Comparison of ENCODE assay signal across 8 cellular contexts in the genomic region with DNA sequence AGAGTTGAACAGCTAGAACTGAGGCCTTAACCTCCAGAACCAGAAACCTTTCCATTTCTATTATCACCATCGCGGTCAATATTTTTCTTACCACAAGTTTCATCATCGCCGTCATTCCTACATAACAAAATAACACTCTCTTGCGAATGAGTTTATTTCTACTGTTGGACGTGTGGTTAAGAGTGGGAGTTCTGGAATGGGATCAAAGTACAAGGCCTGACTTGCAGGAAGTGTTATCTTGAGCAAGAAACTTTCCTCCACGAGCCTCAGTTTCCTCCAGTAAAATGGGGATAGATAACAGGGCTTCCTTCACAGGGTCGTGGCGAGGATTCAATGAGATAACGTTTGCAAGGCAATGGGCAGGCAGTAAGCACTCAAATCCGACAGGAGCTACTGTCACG. TPM values are rescaled to one million over a fixed set of nuclear protein-coding genes. Genes with fewer than 3 reads are reported as not detected.
DNase-seq lines count a peak whose midpoint lies in the region; ATAC-seq and TF ChIP-seq lines count a peak whose summit lies in the region.

No MANE protein-coding gene starts in this region.

- H3K4me1 Mint-ChIP-seq in activated naive CD4-positive, alpha-beta T cell treated with anti-CD3 and anti-CD28 coated beads, Interleukin-2, amount 50 U/mL, for 24 hours: peaks cover 59% of the 10 kb centered on the region
- peaks cover 45% of the 10 kb centered on the region for H3K4me1 Mint-ChIP-seq in activated naive CD8-positive, alpha-beta T cell treated with anti-CD3 and anti-CD28 coated beads, Interleukin-2, amount 10 ng/mL, durations not matched to agents 7 days and 5 days

- DNase-seq in activated naive CD4-positive, alpha-beta T cell treated with anti-CD3 and anti-CD28 coated beads, Interleukin-2, amount 50 U/mL, for 16 hours: no peak
- no peak for DNase-seq in activated naive CD8-positive, alpha-beta T cell treated with anti-CD3 and anti-CD28 coated beads, Interleukin-2, amount 10 ng/mL, durations not matched to agents 7 days and 5 days
- DNase-seq in kidney epithelial cell (ENCODE audit: low read depth) (no peak), thyroid gland (no peak), HPDE6-E6E7 (ENCODE audit: extremely low spot score) (no peak), amygdala (lab: John Stamatoyannopoulos, UW) (no peak)
- DNase-seq in activated CD4-positive, CD25-positive, alpha-beta regulatory T cell (lab: John Stamatoyannopoulos, UW): no peak

- peak overlapping the region; percentile 99 for H3K27ac Mint-ChIP-seq in activated naive CD4-positive, alpha-beta T cell treated with anti-CD3 and anti-CD28 coated beads, Interleukin-2, amount 50 U/mL, for 24 hours
- H3K27ac Mint-ChIP-seq in activated naive CD8-positive, alpha-beta T cell treated with anti-CD3 and anti-CD28 coated beads, Interleukin-2, amount 10 ng/mL, durations not matched to agents 7 days and 5 days: peak overlapping the region; percentile 98

- H3K4me3 ChIP-seq in kidney epithelial cell (ENCODE audit: low read depth, low read length) (peak overlapping the region; percentile 60), thyroid gland (replicated peaks in 1 of 3) (peak overlapping the region; percentile 34 to 87 (median 56))

- TF ChIP-seq CTCF in kidney epithelial cell (IDR thresholded peaks at IDR 0.05; ENCODE audit: insufficient read depth, low read length, poor library complexity, severe bottlenecking) (no peak), thyroid gland (IDR thresholded peaks at IDR 0.05) (no peak)

- no peaks in the 10 kb centered on the region for H3K27me3 Mint-ChIP-seq in activated naive CD4-positive, alpha-beta T cell treated with anti-CD3 and anti-CD28 coated beads, Interleukin-2, amount 50 U/mL, for 24 hours
- no peaks in the 10 kb centered on the region for H3K27me3 Mint-ChIP-seq in activated naive CD8-positive, alpha-beta T cell treated with anti-CD3 and anti-CD28 coated beads, Interleukin-2, amount 10 ng/mL, durations not matched to agents 7 days and 5 days

- H3K4me1 ChIP-seq in thyroid gland: peaks cover 17 to 19% of the 10 kb centered on the region in 2 donors

- peaks cover 2% of the 10 kb centered on the region for H3K36me3 ChIP-seq in kidney epithelial cell (ENCODE audit: control insufficient read depth, insufficient read depth, low read length)
- peaks cover 0 to 10% of the 10 kb centered on the region in 2 donors for H3K36me3 ChIP-seq in thyroid gland

- H3K9me3 Mint-ChIP-seq in activated naive CD4-positive, alpha-beta T cell treated with anti-CD3 and anti-CD28 coated beads, Interleukin-2, amount 50 U/mL, for 24 hours: no peaks in the 10 kb centered on the region
- no peaks in the 10 kb centered on the region for H3K9me3 Mint-ChIP-seq in activated naive CD8-positive, alpha-beta T cell treated with anti-CD3 and anti-CD28 coated beads, Interleukin-2, amount 10 ng/mL, durations not matched to agents 7 days and 5 days

- 0 to 6% methylated on average over 11 to 12 of the region's 12 CpGs for WGBS in thyroid gland, 2 donors

- ATAC-seq in activated naive CD8-positive, alpha-beta T cell treated with anti-CD3 and anti-CD28 coated beads, Interleukin-2, amount 10 ng/mL, durations not matched to agents 7 days and 5 days (ENCODE audit: low read depth): no peak

- peaks cover 5% of the 10 kb centered on the region for H3K36me3 Mint-ChIP-seq in activated naive CD4-positive, alpha-beta T cell treated with anti-CD3 and anti-CD28 coated beads, Interleukin-2, amount 50 U/mL, for 24 hours
- H3K36me3 Mint-ChIP-seq in activated naive CD8-positive, alpha-beta T cell treated with anti-CD3 and anti-CD28 coated beads, Interleukin-2, amount 10 ng/mL, durations not matched to agents 7 days and 5 days: peaks cover 13% of the 10 kb centered on the region

- intact Hi-C loops in thyroid gland (cut with DNase I): loop anchor here (10.0 kb wide), 1 partner anchor 244 kb away; no protein-coding TSS in a partner anchor

- TF ChIP-seq POLR2A in thyroid gland (IDR thresholded peaks at IDR 0.05): no peak

- peak overlapping the region in 1 of 3 donors; percentile 94 for H3K27ac ChIP-seq in thyroid gland

- no peaks in the 10 kb centered on the region for H3K9me3 ChIP-seq in thyroid gland

- POLR2A ChIA-PET in activated naive CD8-positive, alpha-beta T cell treated with anti-CD3 and anti-CD28 coated beads, Interleukin-2, amount 10 ng/mL, durations not matched to agents 7 days and 5 days (lab: Charles Lee): interaction anchor here (1.0 to 12.2 kb wide), 4 partner anchors 59 to 533 kb away, joined by 3 to 146 read pairs (median 70); a partner anchor contains a TSS

- H3K27me3 ChIP-seq in kidney epithelial cell (ENCODE audit: control insufficient read depth, insufficient read depth, low read length): no peaks in the 10 kb centered on the region
- no peaks in the 10 kb centered on the region for H3K27me3 ChIP-seq in thyroid gland

- H3K4me3 Mint-ChIP-seq in activated naive CD4-positive, alpha-beta T cell treated with anti-CD3 and anti-CD28 coated beads, Interleukin-2, amount 50 U/mL, for 24 hours: peak overlapping the region; percentile 98
- H3K4me3 Mint-ChIP-seq in activated naive CD8-positive, alpha-beta T cell treated with anti-CD3 and anti-CD28 coated beads, Interleukin-2, amount 10 ng/mL, durations not matched to agents 7 days and 5 days: peak overlapping the region; percentile 94

RNA-seq across cellular contexts. Expression of a gene that starts 0.7 kb away (rescaled TPM):
- total RNA-seq in activated naive CD8-positive, alpha-beta T cell treated with anti-CD3 and anti-CD28 coated beads, Interleukin-2, amount 10 ng/mL, durations not matched to agents 7 days and 5 days: 10 to 100 TPM; 79.9 to 88.3 TPM
- 40.3 and 56.0 TPM in 2 replicates for total RNA-seq in kidney epithelial cell
- 100 to 1,000 TPM in 1 of 4 donors, 10 to 100 TPM in 3; 64.2 to 117 (median 80.0) TPM for total RNA-seq in thyroid gland

RNA-seq across cellular contexts. Expression of a gene that starts 2.1 kb away (rescaled TPM):
- 10 to 100 TPM; 86.8 to 89.6 TPM for total RNA-seq in activated naive CD8-positive, alpha-beta T cell treated with anti-CD3 and anti-CD28 coated beads, Interleukin-2, amount 10 ng/mL, durations not matched to agents 7 days and 5 days
- total RNA-seq in kidney epithelial cell (134 and 136 TPM in 2 replicates), thyroid gland (100 to 1,000 TPM; 229 to 512 (median 248) TPM)

RNA-seq across cellular contexts. Expression of a gene that starts 37.6 kb away (rescaled TPM):
- under 1 TPM; 0.11 to 0.48 TPM for total RNA-seq in activated naive CD8-positive, alpha-beta T cell treated with anti-CD3 and anti-CD28 coated beads, Interleukin-2, amount 10 ng/mL, durations not matched to agents 7 days and 5 days
- not detected in 2 replicates for total RNA-seq in kidney epithelial cell
- total RNA-seq in thyroid gland: 10 to 100 TPM in 3 of 4 donors, 1 to 10 TPM in 1; 6.9 to 21.6 (median 15.3) TPM

RNA-seq across cellular contexts. Expression of a gene that starts 45.2 kb away (rescaled TPM):
- 1 to 10 TPM; 6.8 to 6.9 TPM for total RNA-seq in activated naive CD8-positive, alpha-beta T cell treated with anti-CD3 and anti-CD28 coated beads, Interleukin-2, amount 10 ng/mL, durations not matched to agents 7 days and 5 days
- total RNA-seq in kidney epithelial cell (6.9 and 8.4 TPM in 2 replicates), thyroid gland (10 to 100 TPM in 3 of 4 donors, 1 to 10 TPM in 1; 7.0 to 16.7 (median 10.5) TPM)
